ENCODE assay signal across 8 cellular contexts in the genomic region with DNA sequence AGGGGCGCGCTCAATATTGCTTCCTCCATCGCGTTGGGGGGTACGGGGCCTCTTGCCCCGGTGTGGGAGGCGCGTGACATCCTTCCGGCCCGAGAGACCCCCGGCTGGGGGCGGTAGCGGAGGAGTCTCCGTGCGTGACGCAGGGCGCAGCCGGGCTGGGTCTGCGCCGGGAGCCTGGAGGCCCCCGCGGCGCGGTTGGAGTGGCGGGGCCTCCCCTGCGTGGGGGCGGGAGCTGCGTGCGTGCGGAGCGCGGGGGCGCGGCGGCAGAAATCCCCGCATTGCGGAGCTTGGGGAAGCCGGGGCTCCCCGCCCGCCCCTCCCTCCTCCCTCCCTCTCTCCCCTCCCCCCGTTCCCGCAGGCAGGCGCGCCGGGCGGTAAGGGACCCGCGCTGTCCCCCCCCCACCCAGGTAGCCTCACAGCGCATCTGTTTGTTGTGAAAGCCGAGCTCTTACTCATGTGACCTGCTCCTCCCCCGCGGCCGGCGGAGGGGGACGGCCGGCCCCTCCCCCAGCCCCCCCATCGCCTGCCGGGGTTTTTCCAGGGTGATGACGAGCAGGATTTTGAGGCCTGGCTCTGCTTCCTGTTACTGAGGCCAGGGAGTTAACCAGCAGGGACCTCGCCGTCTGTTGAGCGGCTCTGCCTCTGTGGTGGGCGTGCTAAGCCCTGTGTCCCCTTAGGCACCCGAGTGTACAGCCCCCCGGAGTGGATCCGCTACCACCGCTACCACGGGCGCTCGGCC. TPM values are rescaled to one million over a fixed set of nuclear protein-coding genes. Genes with fewer than 3 reads are reported as not detected.
DNase-seq lines count a peak whose midpoint lies in the region; ATAC-seq and TF ChIP-seq lines count a peak whose summit lies in the region.

No MANE protein-coding gene starts in this region.

- H3K27me3 ChIP-seq in BE2C (no peaks in the 10 kb centered on the region), HCT116 (ENCODE audit: insufficient read depth, low read length) (no peaks in the 10 kb centered on the region)

- TF ChIP-seq RAD21 in HCT116 (IDR thresholded peaks at IDR 0.05; ENCODE audit: low read depth), result no peak

- no peak overlapping the region for H2AFZ ChIP-seq in HCT116 (ENCODE audit: low read depth, low read length, poor library complexity, severe bottlenecking)
- no peak overlapping the region for H2AFZ ChIP-seq in OCI-LY7 (ENCODE audit: low read length)

- H3K9me3 ChIP-seq in BE2C (no peaks in the 10 kb centered on the region), HCT116 (ENCODE audit: control insufficient read depth in 1 of 2, insufficient read depth in 1 of 2, low read depth in 1 of 2, low read length in 2 of 2) (no peaks in the 10 kb centered on the region), OCI-LY7 (ENCODE audit: low read length) (no peaks in the 10 kb centered on the region)

- POLR2A ChIA-PET in HCT116 (lab: Charles Lee) (interaction anchor here (0.6 to 1.6 kb wide), 4 partner anchors 9 to 200 kb away, joined by 3 to 11 read pairs (median 4); no protein-coding TSS in a partner anchor), OCI-LY7 (lab: Charles Lee) (no interaction called here)

- RAD21 ChIA-PET in HCT116 (lab: Charles Lee; ENCODE audit: low non-redundant PET in 1 of 2, low total read pairs in 2 of 2, uncharacterized antibody in 2 of 2, unreplicated experiment in 2 of 2), result no interaction called here

- no peak for TF ChIP-seq CTCF in BE2C (IDR thresholded peaks at IDR 0.05; ENCODE audit: low read depth, low read length)
- no peak for TF ChIP-seq CTCF in HCT116 (IDR thresholded peaks at IDR 0.05 in 2 of 3, conservative IDR thresholded peaks at IDR 0.05 in 1 of 3; ENCODE audit: borderline replicate concordance in 1 of 3, insufficient read depth in 1 of 3, low read depth in 2 of 3, low read length in 2 of 3)
- TF ChIP-seq CTCF in OCI-LY7 (conservative IDR thresholded peaks at IDR 0.05; ENCODE audit: low read length), result 0 out of 2 replicates have a peak, but pooled peaks have one; percentile 11

- H4K20me1 ChIP-seq in HCT116 (ENCODE audit: insufficient read depth), result peaks cover 16% of the 10 kb centered on the region; the same call in 1 of the 2 replicates
- H4K20me1 ChIP-seq in OCI-LY7 (ENCODE audit: insufficient read depth, low read length), result no peaks in the 10 kb centered on the region

- H3K4me1 ChIP-seq in BE2C, result peaks cover 20% of the 10 kb centered on the region
- peaks cover 29 to 63% of the 10 kb centered on the region in 2 experiments for H3K4me1 ChIP-seq in HCT116 (ENCODE audit: control insufficient read depth in 1 of 2, insufficient read depth in 2 of 2, low read length in 2 of 2)
- H3K4me1 ChIP-seq in OCI-LY7 (ENCODE audit: insufficient read depth, low read length, poor library complexity, severe bottlenecking), result peaks cover 51% of the 10 kb centered on the region

- H3K9ac ChIP-seq in HCT116 (ENCODE audit: low read length), result peak overlapping the region; percentile 89

- no peak for TF ChIP-seq POLR2A in HCT116 (IDR thresholded peaks at IDR 0.05; ENCODE audit: borderline replicate concordance, extremely low read depth, insufficient read depth, insufficient read length)

- CTCF ChIA-PET in HCT116 (lab: Charles Lee) (interaction anchor here (0.7 kb wide), 1 partner anchor 8 kb away, joined by 3 read pairs; no protein-coding TSS in a partner anchor), OCI-LY7 (lab: Charles Lee; ENCODE audit: unreplicated experiment) (no interaction called here)

- H3K9me2 ChIP-seq in HCT116 (ENCODE audit: insufficient read depth), result no peaks in the 10 kb centered on the region
- H3K9me2 ChIP-seq in OCI-LY7 (ENCODE audit: insufficient read depth, low read length), result no peaks in the 10 kb centered on the region

- H3K36me3 ChIP-seq in BE2C, result peaks cover 21% of the 10 kb centered on the region
- H3K36me3 ChIP-seq in HCT116 (ENCODE audit: control insufficient read depth in 1 of 2, insufficient read depth in 2 of 2, low read length in 2 of 2), result peaks cover 18 to 34% of the 10 kb centered on the region in 2 experiments; a peak in 3 of 4 replicates
- peaks cover 45% of the 10 kb centered on the region for H3K36me3 ChIP-seq in OCI-LY7 (ENCODE audit: insufficient read depth, low read length)

- H3K4me2 ChIP-seq in HCT116 (ENCODE audit: low read length) (peak overlapping the region; percentile 92), OCI-LY7 (ENCODE audit: low read length) (peak overlapping the region; percentile 76)

- H3K27ac ChIP-seq in HCT116 (ENCODE audit: low read depth, low read length) (peak overlapping the region; percentile 95), OCI-LY7 (ENCODE audit: low read depth, low read length, poor library complexity, severe bottlenecking) (peak overlapping the region; percentile 66)

- BruUV-seq in HCT116 (replicated peaks; lab: Mats Ljungman, UMichigan) (no TSS peak), OCI-LY7 (replicated peaks; lab: Mats Ljungman, UMichigan) (no TSS peak)

- H3K79me2 ChIP-seq in HCT116 (ENCODE audit: insufficient read depth, low read length), result peaks cover 47% of the 10 kb centered on the region
- H3K79me2 ChIP-seq in OCI-LY7 (ENCODE audit: insufficient read depth, low read depth, low read length), result peaks cover 32% of the 10 kb centered on the region; the same call in 1 of the 2 replicates

- peak; percentile 88 for DNase-seq in BE2C
- DNase-seq in HCT116 (ENCODE audit: low read depth, low spot score), result no peak
- DNase-seq in OCI-LY7 (ENCODE audit: low spot score), result peak; percentile 61
- DNase-seq in activated T-cell treated with anti-CD3 and anti-CD28 coated beads for 4 hours, result peak; percentile 82
- DNase-seq in epidermal melanocyte (ENCODE audit: insufficient read length, low spot score), result peak; percentile 93
- DNase-seq in midbrain (lab: John Stamatoyannopoulos, UW), result peak; percentile 72
- DNase-seq in stimulated activated CD8-positive, alpha-beta memory T cell treated with anti-CD3 and anti-CD28 coated beads, Interleukin-15, amount 100 ng/mL, for 1 hour (ENCODE audit: low read depth), result peak; percentile 59

- ATAC-seq in HCT116 (0 out of 2 replicates have a peak, but pooled peaks have one; percentile 4), HG03342 (IDR thresholded peaks at IDR 0.05; ENCODE audit: unreplicated experiment) (no peak)

- intact Hi-C loops in HCT116 (cut with micrococcal nuclease) (no loop called here), OCI-LY7 (cut with micrococcal nuclease; ENCODE audit: unreplicated experiment) (no loop called here)

- H3K4me3 ChIP-seq in BE2C (ENCODE audit: low read depth, low read length) (peak overlapping the region; percentile 87), HCT116 (replicated peaks in 1 of 2; ENCODE audit: low read depth in 1 of 2, low read length in 2 of 2) (peak overlapping the region; percentile 82 to 95), OCI-LY7 (ENCODE audit: low read depth, low read length, poor library complexity, severe bottlenecking) (peak overlapping the region; percentile 98)

TF ChIP-seq in HCT116, 20 proteins besides CTCF, POLR2A, EP300 and RAD21:
- TF ChIP-seq, protein P1, sequence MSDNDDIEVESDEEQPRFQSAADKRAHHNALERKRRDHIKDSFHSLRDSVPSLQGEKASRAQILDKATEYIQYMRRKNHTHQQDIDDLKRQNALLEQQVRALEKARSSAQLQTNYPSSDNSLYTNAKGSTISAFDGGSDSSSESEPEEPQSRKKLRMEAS (IDR thresholded peaks at IDR 0.05), result 0 out of 2 replicates have a peak, but pooled peaks have one; percentile 28
- TF ChIP-seq TCF7L2 (IDR thresholded peaks at IDR 0.05; ENCODE audit: borderline replicate concordance, extremely low read depth, insufficient read depth, insufficient read length) (no peak), CBX3 (IDR thresholded peaks at IDR 0.05; ENCODE audit: low read depth) (no peak), SP1 (IDR thresholded peaks at IDR 0.05; ENCODE audit: low read depth) (peak; percentile 54; the same call in 1 of the 2 replicates), POLR2AphosphoS5 (IDR thresholded peaks at IDR 0.05; ENCODE audit: low read depth, low read length) (peak; percentile 49), SIN3A (IDR thresholded peaks at IDR 0.05; ENCODE audit: low read depth) (peak; percentile 53; the same call in 1 of the 2 replicates), EGR1 (IDR thresholded peaks at IDR 0.05; ENCODE audit: low read depth) (peak; percentile 74), EZH2 (IDR thresholded peaks at IDR 0.05) (no peak), SRF (IDR thresholded peaks at IDR 0.05; ENCODE audit: low read depth) (no peak), FOSL1 (IDR thresholded peaks at IDR 0.05; ENCODE audit: low read depth) (no peak)
TF ChIP-seq in HCT116: peak in this region for 5.

RNA-seq across cellular contexts. Expression of a gene that starts 1.6 kb away (rescaled TPM):
- polyA plus RNA-seq in BE2C (2012; ENCODE audit: insufficient read depth, insufficient read length, low read depth), result 286 TPM
- total RNA-seq in HCT116 (2021; ENCODE audit: unreplicated experiment), result 116 TPM
- 84.5 and 97.2 TPM in 2 replicates for polyA plus RNA-seq in HCT116 (2012)
- 74.3 and 81.7 TPM in 2 replicates for total RNA-seq in OCI-LY7 (2014; rRNA removed; shearing (Covaris generic))
- 60.5 and 66.5 TPM in 2 replicates for total RNA-seq in OCI-LY7 (2022)

RNA-seq across cellular contexts. Expression of a gene that starts 43.7 kb away (rescaled TPM):
- polyA plus RNA-seq in BE2C (2012; ENCODE audit: insufficient read depth, insufficient read length, low read depth), result 33.2 TPM
- total RNA-seq in HCT116 (2021; ENCODE audit: unreplicated experiment) (45.8 TPM), OCI-LY7 (2022) (27.4 and 32.0 TPM in 2 replicates)
- 39.6 and 41.0 TPM in 2 replicates for polyA plus RNA-seq in HCT116 (2012)
- 32.5 and 35.3 TPM in 2 replicates for total RNA-seq in OCI-LY7 (2014; rRNA removed; shearing (Covaris generic))

RNA-seq across cellular contexts. Expression of a gene that starts 43.9 kb away (rescaled TPM):
- 36.3 TPM for polyA plus RNA-seq in BE2C (2012; ENCODE audit: insufficient read depth, insufficient read length, low read depth)
- total RNA-seq in HCT116 (2021; ENCODE audit: unreplicated experiment) (16.6 TPM), OCI-LY7 (2022) (11.4 and 14.0 TPM in 2 replicates)
- 13.0 and 13.7 TPM in 2 replicates for polyA plus RNA-seq in HCT116 (2012)
- 6.4 and 11.7 TPM in 2 replicates for total RNA-seq in OCI-LY7 (2014; rRNA removed; shearing (Covaris generic))

RNA-seq across cellular contexts. Expression of a gene that starts 50.4 kb away (rescaled TPM):
- not detected for polyA plus RNA-seq in BE2C (2012; ENCODE audit: insufficient read depth, insufficient read length, low read depth)
- total RNA-seq in HCT116 (2021; ENCODE audit: unreplicated experiment) (not detected), OCI-LY7 (2022) (not detected in 2 replicates)
- polyA plus RNA-seq in HCT116 (2012), result not detected in 2 replicates
- total RNA-seq in OCI-LY7 (2014; rRNA removed; shearing (Covaris generic)), result 0.03 TPM in 1 of 2 replicates, not detected in the other
